In the genomic region with DNA sequence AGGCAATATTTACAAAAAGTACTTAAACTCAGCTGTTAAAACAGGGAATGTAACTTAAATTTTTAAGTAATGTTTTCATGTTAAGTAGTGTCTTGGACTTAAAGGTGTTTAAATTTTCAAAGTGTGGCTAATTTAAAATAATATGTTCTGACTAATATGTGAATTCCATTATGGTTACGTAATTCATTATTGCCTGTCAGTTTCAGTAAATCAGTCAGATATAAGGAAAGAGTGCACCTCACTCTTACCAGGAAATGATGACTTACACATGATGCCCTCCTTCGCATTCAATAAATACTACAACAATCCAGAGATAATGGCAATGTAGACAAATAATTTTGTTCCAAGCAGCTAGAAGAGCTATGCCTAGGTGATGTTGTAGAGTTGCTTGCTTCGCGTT, we compare ENCODE assay signal across 18 cellular contexts.
DNase-seq lines count a peak whose midpoint lies in the region; TF ChIP-seq lines count a peak whose summit lies in the region.
"Had no signal": no experiment of that assay in that cellular context is flagged by ENCODE, and none has a peak within 500 bp of the region (broad histone marks: within the 10 kb centered on the region; RNA-seq: fewer than 3 reads in every experiment).

No MANE protein-coding gene starts in this region.

- no peaks in the 10 kb centered on the region for H3K9me3 ChIP-seq in SK-N-SH
- H3K9me3 ChIP-seq: SJSA1 had no signal

- H3K4me1 ChIP-seq in SK-N-SH (ENCODE audit: control insufficient read depth in 1 of 2, insufficient read depth in 2 of 2, low read depth in 1 of 2, low read length in 1 of 2) = no peaks in the 10 kb centered on the region

- no peak overlapping the region for H2AFZ ChIP-seq in SK-N-SH (ENCODE audit: low read depth)

- H3K9ac ChIP-seq in SK-N-SH = no peak overlapping the region
- H3K9ac ChIP-seq: KMS-11 had no signal

- H3K36me3 ChIP-seq in SK-N-SH (replicated peaks in 1 of 2; ENCODE audit: control insufficient read depth in 1 of 2, insufficient read depth in 2 of 2, low read length in 1 of 2) = no peaks in the 10 kb centered on the region

- TF ChIP-seq CTCF in SK-N-SH (IDR thresholded peaks at IDR 0.05) = no peak

- TF ChIP-seq EP300 in SK-N-SH (IDR thresholded peaks at IDR 0.05; ENCODE audit: borderline replicate concordance in 1 of 2, low read depth in 1 of 2, low read length in 1 of 2) = no peak

- no peaks in the 10 kb centered on the region for H3K27me3 ChIP-seq in SK-N-SH (ENCODE audit: insufficient read depth)
- H3K27me3 ChIP-seq: SJSA1 had no signal

- H3K4me2 ChIP-seq in SK-N-SH = no peak overlapping the region
- H3K4me2 ChIP-seq: KMS-11 had no signal

- no peaks in the 10 kb centered on the region for H3K9me3 Mint-ChIP-seq in activated naive CD8-positive, alpha-beta T cell treated with anti-CD3 and anti-CD28 coated beads for 36 hours
- H3K9me3 Mint-ChIP-seq: T-helper 1 cell treated with Interleukin-12 subunit alpha and Interleukin-12 subunit beta and Interleukin-4 antibody, amounts not matched to agents 30 μg/mL and 1 μg/mL, for 36 hours had no signal

- H3F3A ChIP-seq in SK-N-SH (replicated peaks; ENCODE audit: insufficient read depth) = no peaks in the 10 kb centered on the region

- no peak for TF ChIP-seq RAD21 in SK-N-SH (IDR thresholded peaks at IDR 0.05; ENCODE audit: low read length)

- H3K27me3 Mint-ChIP-seq in activated naive CD8-positive, alpha-beta T cell treated with anti-CD3 and anti-CD28 coated beads for 36 hours = peaks cover 2% of the 10 kb centered on the region
- H3K27me3 Mint-ChIP-seq: CD4-positive, alpha-beta T cell had no signal

- H3K27ac Mint-ChIP-seq in activated naive CD8-positive, alpha-beta T cell treated with anti-CD3 and anti-CD28 coated beads for 36 hours = no peak overlapping the region
- H3K27ac Mint-ChIP-seq: CD4-positive, alpha-beta T cell; T-helper 1 cell treated with Interleukin-12 subunit alpha and Interleukin-12 subunit beta and Interleukin-4 antibody, amounts not matched to agents 30 μg/mL and 1 μg/mL, for 36 hours had no signal

- peak; percentile 30 for DNase-seq in HCEC 1CT
- DNase-seq in NCI-H226 = peak; percentile 67
- no peak for DNase-seq in SK-N-SH
- DNase-seq in iris pigment epithelial cell (ENCODE audit: low read depth) = peak; percentile 37
- no peak for DNase-seq in NCI-H526 treated with DMSO at 0.1 percent for 48 hours (lab: John Stamatoyannopoulos, UW)
- DNase-seq in hippocampal formation (lab: John Stamatoyannopoulos, UW) = no peak
- DNase-seq in activated naive CD8-positive, alpha-beta T cell treated with anti-CD3 and anti-CD28 coated beads for 36 hours = no peak
- DNase-seq: CD4-positive, alpha-beta T cell; COR-L47; DND-41; H7; NCI-H1105 treated with DMSO at 0.1 percent for 48 hours; NCI-H446 treated with DMSO at 0.1 percent for 48 hours; NCI-H774; NK-92 treated with Interleukin-12 subunit alpha and Interleukin-12 subunit beta, amount 100 ng/mL, for 24 hours had no signal

- no peak overlapping the region for H3K27ac ChIP-seq in SK-N-SH (ENCODE audit: low read depth in 2 of 2, low read length in 1 of 2)
- H3K27ac ChIP-seq: KMS-11, SJSA1 had no signal

- 64% methylated on average over 4 of the region's 4 CpGs for WGBS in SK-N-SH (ENCODE audit: low lambda C conversion rate)

- H3K79me2 ChIP-seq in SK-N-SH (ENCODE audit: insufficient read depth) = no peaks in the 10 kb centered on the region

- CTCF ChIA-PET in SK-N-SH (lab: Yijun Ruan, JAX) = interaction anchor here (0.7 to 3.7 kb wide), 3 partner anchors 15 to 345 kb away, joined by 3 to 11 read pairs (median 4); no protein-coding TSS in a partner anchor

- no peaks in the 10 kb centered on the region for H3K9me2 ChIP-seq in SK-N-SH

- H3K4me1 Mint-ChIP-seq in activated naive CD8-positive, alpha-beta T cell treated with anti-CD3 and anti-CD28 coated beads for 36 hours = no peaks in the 10 kb centered on the region

- H3K36me3 Mint-ChIP-seq in activated naive CD8-positive, alpha-beta T cell treated with anti-CD3 and anti-CD28 coated beads for 36 hours = no peaks in the 10 kb centered on the region

- H3K4me3 Mint-ChIP-seq in activated naive CD8-positive, alpha-beta T cell treated with anti-CD3 and anti-CD28 coated beads for 36 hours = no peak overlapping the region
- H3K4me3 Mint-ChIP-seq: CD4-positive, alpha-beta T cell; T-helper 1 cell treated with Interleukin-12 subunit alpha and Interleukin-12 subunit beta and Interleukin-4 antibody, amounts not matched to agents 30 μg/mL and 1 μg/mL, for 36 hours had no signal

- POLR2A ChIA-PET in SK-N-SH (lab: Yijun Ruan, JAX) = no interaction called here

- H4K20me1 ChIP-seq in SK-N-SH (ENCODE audit: insufficient read depth) = no peaks in the 10 kb centered on the region

- H3K4me3 ChIP-seq in SK-N-SH (ENCODE audit: low read depth in 2 of 2, low read length in 1 of 2) = no peak overlapping the region
- H3K4me3 ChIP-seq: SJSA1 had no signal

TF ChIP-seq in SK-N-SH, 30 proteins besides CTCF, POLR2A, EP300 and RAD21:
- TF ChIP-seq PBX3 (IDR thresholded peaks at IDR 0.05) (peak; percentile 54; the same call in 1 of the 2 replicates), MXI1 (IDR thresholded peaks at IDR 0.05; ENCODE audit: low read depth, low read length) (no peak)

Comparison
In these comparisons a context has a peak if more than half of its experiments do, and no peak if none do; other contexts are left out.
1. DNase-seq: peak in HCEC 1CT (single experiment), NCI-H226 (single experiment) and iris pigment epithelial cell (single experiment); none in SK-N-SH (single experiment), NCI-H526 treated with DMSO at 0.1 percent for 48 hours (single experiment), hippocampal formation (0 of 2) and activated naive CD8-positive, alpha-beta T cell treated with anti-CD3 and anti-CD28 coated beads for 36 hours (single experiment).